Comparison of ENCODE assay signal across 23 cellular contexts in the genomic region with DNA sequence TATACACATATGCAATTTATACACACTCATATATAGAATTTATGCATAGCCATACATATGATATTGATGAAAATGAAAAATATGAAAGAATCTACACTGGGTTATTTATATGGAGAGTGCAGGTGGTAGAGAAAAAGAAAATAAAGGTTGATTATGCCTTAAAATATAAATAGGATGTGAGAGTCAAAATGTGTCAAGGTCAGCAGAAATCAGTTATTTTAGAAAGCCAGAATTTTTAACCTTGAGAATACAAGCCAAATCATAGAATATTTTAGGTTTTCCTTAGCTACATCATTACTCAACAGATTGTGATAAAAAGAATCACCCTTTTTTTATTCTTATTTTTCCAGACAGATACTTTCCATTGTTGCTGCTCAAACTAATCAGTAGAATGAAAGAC.
"Had no signal": no experiment of that assay in that cellular context is flagged by ENCODE, and none has a peak within 500 bp of the region (broad histone marks: within the 10 kb centered on the region; RNA-seq: fewer than 3 reads in every experiment).

No MANE protein-coding gene starts in this region.

- FAIRE-seq: endothelial cell of umbilical vein, frontal cortex had no signal

- H3K79me2 ChIP-seq: hepatocyte had no signal

- H3K4me2 ChIP-seq: hepatocyte had no signal

- H2AFZ ChIP-seq: hepatocyte had no signal

- H3K36me3 ChIP-seq: esophagus muscularis mucosa, gastroesophageal sphincter, heart left ventricle, left lung, lower lobe of right lung had no signal

- ATAC-seq: foreskin keratinocyte; gastroesophageal sphincter; heart left ventricle; left cardiac atrium; left lung; left ventricle myocardium superior; lower lobe of right lung; mucosa of descending colon; naive thymus-derived CD8-positive, alpha-beta T cell had no signal

- H3K4me3 ChIP-seq: coronary artery, dorsolateral prefrontal cortex, esophagus muscularis mucosa, gastroesophageal sphincter, heart left ventricle, hepatocyte, left lung, lower lobe of right lung, mucosa of descending colon had no signal

- H3K9me3 ChIP-seq: esophagus muscularis mucosa, gastroesophageal sphincter, heart left ventricle, left lung, lower lobe of right lung, mucosa of descending colon had no signal

- DNase-seq: dermis blood vessel endothelial cell; dorsolateral prefrontal cortex; effector CD4-positive, alpha-beta T cell; effector memory CD4-positive, alpha-beta T cell; foreskin keratinocyte; heart left ventricle; hypothalamus; immature natural killer cell; islet precursor cell; left cardiac atrium; left lung; left ventricle myocardium superior; lower lobe of right lung; mesenchymal stem cell; mucosa of descending colon; naive B cell; naive thymus-derived CD8-positive, alpha-beta T cell had no signal

- H3K4me1 ChIP-seq: esophagus muscularis mucosa, foreskin keratinocyte, gastroesophageal sphincter, heart left ventricle, left lung, lower lobe of right lung had no signal

- H3K27ac ChIP-seq: coronary artery, dorsolateral prefrontal cortex, esophagus muscularis mucosa, foreskin keratinocyte, gastroesophageal sphincter, heart left ventricle, hepatocyte, left lung, lower lobe of right lung had no signal

- H3K27me3 ChIP-seq: dorsolateral prefrontal cortex, esophagus muscularis mucosa, foreskin keratinocyte, gastroesophageal sphincter, heart left ventricle, hepatocyte, left lung had no signal
